ENCODE assay signal across 9 cellular contexts in the genomic region with DNA sequence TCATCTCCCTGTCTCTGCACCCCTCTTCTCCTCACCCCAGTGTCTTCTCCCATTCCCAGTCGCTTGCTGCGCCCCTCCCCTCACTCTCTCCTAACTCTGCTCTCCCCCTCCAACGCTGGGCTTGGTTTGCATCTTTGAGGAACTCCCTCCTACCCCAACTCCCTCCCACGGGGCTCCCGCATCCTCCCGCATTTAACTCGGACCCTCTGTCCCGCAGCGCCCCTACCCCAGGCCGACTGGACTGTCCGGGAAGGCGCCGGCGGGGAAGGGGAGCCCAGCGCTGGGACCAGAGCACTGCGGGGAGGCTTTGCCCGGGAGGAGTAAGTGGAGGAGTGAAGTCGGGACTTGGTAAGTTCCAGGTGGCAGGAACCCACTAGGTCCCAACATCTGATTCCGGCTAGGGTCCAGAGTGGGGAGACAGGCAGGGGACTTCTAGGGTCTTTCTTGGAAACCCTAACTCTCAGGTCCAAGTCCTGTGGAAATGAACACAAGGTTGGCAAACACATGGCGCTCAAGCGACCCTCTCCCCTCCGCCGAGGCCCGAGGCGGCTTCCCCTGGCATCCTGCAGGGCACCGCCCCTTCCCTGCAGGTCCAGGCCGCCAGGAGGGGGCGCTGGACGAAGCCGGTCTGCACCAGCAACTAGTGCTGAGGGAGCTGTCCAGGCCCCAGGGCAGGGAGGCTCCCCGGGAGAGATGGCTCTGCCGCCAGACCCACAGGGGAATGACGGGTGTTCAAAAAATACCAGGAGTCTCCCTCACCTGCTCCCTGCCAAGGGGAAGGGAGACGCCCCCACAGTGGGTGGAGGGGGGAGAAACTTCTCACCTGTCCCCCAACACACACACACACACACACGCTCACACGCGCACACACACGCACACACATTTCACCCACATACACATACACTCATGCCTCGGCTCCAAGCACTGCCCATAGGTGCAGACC. TPM values are rescaled to one million over a fixed set of nuclear protein-coding genes. Genes with fewer than 3 reads are reported as not detected.
DNase-seq lines count a peak whose midpoint lies in the region; ATAC-seq and TF ChIP-seq lines count a peak whose summit lies in the region.
"Had no signal": no experiment of that assay in that cellular context is flagged by ENCODE, and none has a peak within 500 bp of the region (broad histone marks: within the 10 kb centered on the region; RNA-seq: fewer than 3 reads in every experiment).

No MANE protein-coding gene starts in this region.

- H3K27ac Mint-ChIP-seq in activated naive CD4-positive, alpha-beta T cell treated with anti-CD3 and anti-CD28 coated beads, Interleukin-2, amount 10 ng/mL, durations not matched to agents 7 days and 5 days: no peak overlapping the region

- H3K9me3 ChIP-seq in RWPE2 (ENCODE audit: severe bottlenecking) (no peaks in the 10 kb centered on the region), skeletal muscle satellite cell (replicated peaks; ENCODE audit: low read length) (no peaks in the 10 kb centered on the region)

- H3K9ac ChIP-seq in skeletal muscle satellite cell (ENCODE audit: low read depth, low read length): no peak overlapping the region

- no peak overlapping the region for H3K27ac ChIP-seq in RWPE2 (ENCODE audit: poor library complexity, severe bottlenecking)

- peaks cover 47% of the 10 kb centered on the region for H3K27me3 Mint-ChIP-seq in activated naive CD4-positive, alpha-beta T cell treated with anti-CD3 and anti-CD28 coated beads, Interleukin-2, amount 10 ng/mL, durations not matched to agents 7 days and 5 days

- ATAC-seq in RWPE2 (ENCODE audit: low read depth) (peak; percentile 37; the same call in 2 of the 3 replicates), left ventricle myocardium superior (peak; percentile 74), HG03354 (IDR thresholded peaks at IDR 0.05; ENCODE audit: poor library complexity, severe bottlenecking, unreplicated experiment) (no peak)

- H3K27me3 ChIP-seq in RWPE2 (ENCODE audit: insufficient read depth, poor library complexity, severe bottlenecking): no peaks in the 10 kb centered on the region
- H3K27me3 ChIP-seq in skeletal muscle satellite cell (ENCODE audit: control insufficient read depth, insufficient read depth, low read length): peaks cover 21% of the 10 kb centered on the region

- CTCF ChIA-PET in activated naive CD4-positive, alpha-beta T cell treated with anti-CD3 and anti-CD28 coated beads, Interleukin-2, amount 10 ng/mL, durations not matched to agents 7 days and 5 days (lab: Charles Lee): interaction anchor here (0.6 to 4.5 kb wide), 7 partner anchors 8 to 227 kb away, joined by 3 to 29 read pairs (median 5); partner anchors contain the start of gene MTMR14

- no peak overlapping the region for H3K4me3 Mint-ChIP-seq in activated naive CD4-positive, alpha-beta T cell treated with anti-CD3 and anti-CD28 coated beads, Interleukin-2, amount 10 ng/mL, durations not matched to agents 7 days and 5 days

- H3K36me3 ChIP-seq in RWPE2 (ENCODE audit: low read depth) (no peaks in the 10 kb centered on the region), skeletal muscle satellite cell (ENCODE audit: insufficient read depth, low read length) (no peaks in the 10 kb centered on the region)

- H3K4me1 ChIP-seq in RWPE2 (ENCODE audit: insufficient read depth, poor library complexity, severe bottlenecking): peaks cover 9% of the 10 kb centered on the region
- peaks cover 16% of the 10 kb centered on the region for H3K4me1 ChIP-seq in skeletal muscle satellite cell (ENCODE audit: control insufficient read depth, insufficient read depth, low read length)

- peak overlapping the region; percentile 43 for H3K4me2 ChIP-seq in skeletal muscle satellite cell (ENCODE audit: low read length)

- H3K36me3 Mint-ChIP-seq in activated naive CD4-positive, alpha-beta T cell treated with anti-CD3 and anti-CD28 coated beads, Interleukin-2, amount 10 ng/mL, durations not matched to agents 7 days and 5 days: no peaks in the 10 kb centered on the region

- no peaks in the 10 kb centered on the region for H3K9me3 Mint-ChIP-seq in activated naive CD4-positive, alpha-beta T cell treated with anti-CD3 and anti-CD28 coated beads, Interleukin-2, amount 10 ng/mL, durations not matched to agents 7 days and 5 days

- H3K4me1 Mint-ChIP-seq in activated naive CD4-positive, alpha-beta T cell treated with anti-CD3 and anti-CD28 coated beads, Interleukin-2, amount 10 ng/mL, durations not matched to agents 7 days and 5 days: peaks cover 2% of the 10 kb centered on the region

- DNase-seq in COLO829 (ENCODE audit: low spot score) (peak; percentile 70), HFF-Myc (ENCODE audit: extremely low read depth, low read depth) (no peak), RWPE2 (ENCODE audit: low spot score) (no peak), left ventricle myocardium superior (peak; percentile 79), Ammon's horn (ENCODE audit: low spot score) (no peak)
- DNase-seq in activated naive CD4-positive, alpha-beta T cell treated with anti-CD3 and anti-CD28 coated beads, Interleukin-2, amount 10 ng/mL, durations not matched to agents 7 days and 5 days: peak; percentile 82

- H3K4me3 ChIP-seq in HFF-Myc (replicated peaks; ENCODE audit: low read depth, low read length) (no peak overlapping the region), RWPE2 (ENCODE audit: severe bottlenecking) (no peak overlapping the region), skeletal muscle satellite cell (ENCODE audit: low read length) (peak overlapping the region; percentile 4)

- TF ChIP-seq CTCF in HFF-Myc (IDR thresholded peaks at IDR 0.05; ENCODE audit: low read depth, low read length, missing control alignments) (peak; percentile 88), RWPE2 (IDR thresholded peaks at IDR 0.05; ENCODE audit: poor library complexity, severe bottlenecking) (peak; percentile 33)

- intact Hi-C loops in left ventricle myocardium superior (cut with micrococcal nuclease): no loop called here

RNA-seq across cellular contexts. Expression of gene LHFPL4, which starts 53.2 kb away (rescaled TPM):
- not detected for total RNA-seq in left ventricle myocardium superior
- total RNA-seq in skeletal muscle satellite cell (2012; rRNA removed): not detected in 2 replicates
- total RNA-seq: T-helper 1 cell treated with Interleukin-12 subunit alpha and Interleukin-12 subunit beta and Interleukin-4 antibody, amounts not matched to agents 30 ng/mL and 1 ng/mL, for 36 hours had no signal

Comparison
In these comparisons a context has a peak if more than half of its experiments do, and no peak if none do; other contexts are left out.
1. DNase-seq: peak in COLO829 (single experiment), activated naive CD4-positive, alpha-beta T cell treated with anti-CD3 and anti-CD28 coated beads, Interleukin-2, amount 10 ng/mL, durations not matched to agents 7 days and 5 days (single experiment) and left ventricle myocardium superior (single experiment); none in HFF-Myc (single experiment), RWPE2 (single experiment) and Ammon's horn (single experiment).